ENCODE assay signal across 7 cellular contexts in the genomic region with DNA sequence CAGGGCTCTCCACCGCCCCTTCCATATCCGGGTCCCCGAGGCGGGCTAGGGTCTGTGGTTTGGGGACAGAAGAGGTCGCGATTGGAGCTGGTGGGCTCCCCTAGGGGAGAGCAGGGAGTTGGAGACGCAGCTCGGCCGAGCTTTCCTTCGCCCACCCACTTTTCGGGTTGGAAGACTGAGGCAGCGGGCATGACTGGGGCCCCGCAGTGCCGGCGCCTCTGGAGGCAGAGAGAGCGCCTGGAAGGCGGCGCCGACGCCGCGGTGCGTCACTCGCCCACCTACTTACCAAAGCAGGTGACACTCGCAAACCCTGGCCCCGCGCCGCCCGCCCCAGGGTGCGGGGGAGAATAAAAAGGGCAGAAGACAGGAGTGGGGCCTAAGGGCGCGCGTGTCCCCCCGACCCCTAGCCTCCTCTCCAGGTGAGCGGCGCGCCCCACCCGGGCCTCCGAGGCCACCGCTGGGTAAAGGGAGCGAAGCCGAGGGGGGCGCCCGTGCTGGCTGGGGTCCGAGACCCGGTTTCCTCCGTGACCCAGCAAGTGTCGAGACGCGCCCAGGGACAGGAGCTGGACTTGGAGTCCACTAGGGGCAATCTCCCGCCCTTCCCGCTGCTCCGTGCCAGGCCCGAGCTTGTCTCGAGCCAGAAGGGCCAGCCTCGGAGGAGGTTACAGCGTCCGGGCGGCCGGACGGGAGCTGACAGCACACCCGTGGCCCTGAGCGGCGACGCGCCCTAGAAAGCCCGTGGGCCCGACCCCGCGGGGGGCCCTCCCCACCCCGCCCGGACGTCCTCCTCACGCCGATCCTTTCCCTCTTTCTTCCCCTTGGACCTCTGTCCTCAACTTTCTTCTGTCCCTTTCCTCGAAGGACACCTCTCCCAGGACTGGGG. TPM values are rescaled to one million over a fixed set of nuclear protein-coding genes. Genes with fewer than 3 reads are reported as not detected.
DNase-seq lines count a peak whose midpoint lies in the region; ATAC-seq and TF ChIP-seq lines count a peak whose summit lies in the region.

No MANE protein-coding gene starts in this region.

- H3K36me3 ChIP-seq in OCI-LY7 (ENCODE audit: insufficient read depth, low read length): no peaks in the 10 kb centered on the region
- no peaks in the 10 kb centered on the region for H3K36me3 ChIP-seq in prostate gland
- no peaks in the 10 kb centered on the region for H3K36me3 ChIP-seq in aorta (ENCODE audit: control insufficient read depth in 1 of 2, insufficient read depth in 2 of 2, low read length in 1 of 2)

- H3K79me2 ChIP-seq in OCI-LY7 (ENCODE audit: insufficient read depth, low read depth, low read length): no peaks in the 10 kb centered on the region; the same call in 1 of the 2 replicates

- POLR2A ChIA-PET in OCI-LY7 (lab: Charles Lee): interaction anchor here (0.5 to 7.2 kb wide), 17 partner anchors 9 to 321 kb away, joined by 3 to 113 read pairs (median 5); no protein-coding TSS in a partner anchor

- H3K9me3 ChIP-seq in OCI-LY7 (ENCODE audit: low read length) (no peaks in the 10 kb centered on the region), prostate gland (no peaks in the 10 kb centered on the region), aorta (ENCODE audit: control insufficient read depth, low read length) (no peaks in the 10 kb centered on the region)

- WGBS in prostate gland: 3% methylated on average over 54 of the region's 76 CpGs
- 0 to 1% methylated on average over 59 to 76 of the region's 76 CpGs for WGBS in aorta, 2 donors

- peak overlapping the region; percentile 88 for H3K4me2 ChIP-seq in OCI-LY7 (ENCODE audit: low read length)

- ATAC-seq in GM18517 (IDR thresholded peaks at IDR 0.05; ENCODE audit: unreplicated experiment): peak; percentile 37
- ATAC-seq in HG02763 (IDR thresholded peaks at IDR 0.05; ENCODE audit: unreplicated experiment): peak; percentile 40
- peak; percentile 53 for ATAC-seq in aorta (ENCODE audit: low FRiP score)

- intact Hi-C loops in OCI-LY7 (cut with micrococcal nuclease; ENCODE audit: unreplicated experiment) (loop anchor here (1.0 to 2.0 kb wide), 5 partner anchors 9 to 184 kb away; a partner anchor contains a TSS), prostate gland (cut with DNase I) (loop anchor here (1.0 to 5.0 kb wide), 2 partner anchors 121 to 184 kb away; a partner anchor contains a TSS), aorta (cut with DNase I) (loop anchor here (5.0 to 10.0 kb wide), 6 partner anchors 46 to 281 kb away; a partner anchor contains a TSS)

- peak overlapping the region; percentile 59; the same call in 1 of the 2 replicates for H2AFZ ChIP-seq in OCI-LY7 (ENCODE audit: low read length)

- TF ChIP-seq POLR2A in prostate gland (IDR thresholded peaks at IDR 0.05): no peak

- peak overlapping the region; percentile 82 for H3K4me3 ChIP-seq in OCI-LY7 (ENCODE audit: low read depth, low read length, poor library complexity, severe bottlenecking)
- peak overlapping the region; percentile 44 to 59 for H3K4me3 ChIP-seq in prostate gland
- peak overlapping the region; percentile 38 to 54 for H3K4me3 ChIP-seq in aorta (ENCODE audit: low read length in 2 of 2)

- peaks cover 64% of the 10 kb centered on the region for H3K4me1 ChIP-seq in OCI-LY7 (ENCODE audit: insufficient read depth, low read length, poor library complexity, severe bottlenecking)
- no peaks in the 10 kb centered on the region for H3K4me1 ChIP-seq in prostate gland (replicated peaks)
- H3K4me1 ChIP-seq in aorta (ENCODE audit: control insufficient read depth in 1 of 2, insufficient read depth in 2 of 2, low read length in 2 of 2): peaks cover 0 to 2% of the 10 kb centered on the region in 2 donors

- no peaks in the 10 kb centered on the region for H3K9me2 ChIP-seq in OCI-LY7 (ENCODE audit: insufficient read depth, low read length)

- H3K27ac ChIP-seq in OCI-LY7 (ENCODE audit: low read depth, low read length, poor library complexity, severe bottlenecking) (peak overlapping the region; percentile 81), prostate gland (peak overlapping the region; percentile 74 to 82), aorta (ENCODE audit: low read depth in 1 of 2, low read length in 2 of 2) (peak overlapping the region; percentile 15 to 74)

- BruUV-seq in OCI-LY7 (replicated peaks; lab: Mats Ljungman, UMichigan): TSS peak; percentile 29

- CTCF ChIA-PET in OCI-LY7 (lab: Charles Lee; ENCODE audit: unreplicated experiment): interaction anchor here (0.6 to 2.6 kb wide), 7 partner anchors 10 to 179 kb away, joined by 3 to 13 read pairs (median 6); no protein-coding TSS in a partner anchor

- H3K27me3 ChIP-seq in prostate gland (replicated peaks; ENCODE audit: insufficient read depth) (no peaks in the 10 kb centered on the region), aorta (ENCODE audit: control insufficient read depth in 1 of 2, insufficient read depth in 2 of 2, low read length in 1 of 2) (no peaks in the 10 kb centered on the region)

- H4K20me1 ChIP-seq in OCI-LY7 (ENCODE audit: insufficient read depth, low read length): no peaks in the 10 kb centered on the region

- DNase-seq in OCI-LY7 (ENCODE audit: low spot score) (peak; percentile 59), glomerular visceral epithelial cell (ENCODE audit: extremely low spot score) (peak; percentile 59), prostate gland (ENCODE audit: low spot score) (peak; percentile 31), aorta (peak; percentile 83 to 88)
- peak; percentile 92 for DNase-seq in activated effector memory CD4-positive, alpha-beta T cell treated with anti-CD3 and anti-CD28 coated beads, Interleukin-2, amount 50 U/mL, for 16 hours

- peak; percentile 22; the same call in 1 of the 2 replicates for TF ChIP-seq CTCF in OCI-LY7 (conservative IDR thresholded peaks at IDR 0.05; ENCODE audit: low read length)
- no peak for TF ChIP-seq CTCF in prostate gland (IDR thresholded peaks at IDR 0.05)

RNA-seq across cellular contexts. Expression of a gene that starts 34.4 kb away (rescaled TPM):
- total RNA-seq in OCI-LY7 (2014; rRNA removed; shearing (Covaris generic)): 0.75 and 1.6 TPM in 2 replicates
- 3.1 and 3.7 TPM in 2 replicates for total RNA-seq in OCI-LY7 (2022)
- 1 to 10 TPM; 1.0 to 10.0 TPM for total RNA-seq in prostate gland
- 1 to 10 TPM; 1.1 to 3.8 TPM for total RNA-seq in aorta
- not detected for polyA plus RNA-seq in aorta

Comparison
In these comparisons a context has a peak if more than half of its experiments do, and no peak if none do; other contexts are left out.
1. Peak in every context shown above with its lines: DNase-seq, ATAC-seq, H3K4me3 ChIP-seq and H3K27ac ChIP-seq.
2. DNase-seq: peak in every context shown above with its lines; median percentile 92 in activated effector memory CD4-positive, alpha-beta T cell treated with anti-CD3 and anti-CD28 coated beads, Interleukin-2, amount 50 U/mL, for 16 hours; 86 in aorta; 59 in OCI-LY7; 59 in glomerular visceral epithelial cell; 31 in prostate gland.